In genomic region chr15:88904808-88905327, GRCh38 we compare ENCODE assay signal across 1 cellular context.
TF ChIP-seq lines count a peak whose summit lies in the region.

No MANE protein-coding gene starts in this region.

TF ChIP-seq in K562, 482 proteins besides CTCF, POLR2A, EP300 and RAD21 (continued from another document and continues in another):
- TF ChIP-seq MGA (IDR thresholded peaks at IDR 0.05) = no peak
- TF ChIP-seq POLR2H (tag; IDR thresholded peaks at IDR 0.05; ENCODE audit: low read depth) = no peak
- 0 out of 2 replicates have a peak, but pooled peaks have one; percentile 23 for TF ChIP-seq ELF4 (CRISPR knock-in tag; IDR thresholded peaks at IDR 0.05)
- TF ChIP-seq TFAP4 (CRISPR knock-in tag; IDR thresholded peaks at IDR 0.05; ENCODE audit: borderline replicate concordance) = peak; percentile 52; the same call in 1 of the 2 replicates
- TF ChIP-seq KLF16 (IDR thresholded peaks at IDR 0.05) = 0 out of 2 replicates have a peak, but pooled peaks have one; percentile 5
- TF ChIP-seq, protein P1, sequence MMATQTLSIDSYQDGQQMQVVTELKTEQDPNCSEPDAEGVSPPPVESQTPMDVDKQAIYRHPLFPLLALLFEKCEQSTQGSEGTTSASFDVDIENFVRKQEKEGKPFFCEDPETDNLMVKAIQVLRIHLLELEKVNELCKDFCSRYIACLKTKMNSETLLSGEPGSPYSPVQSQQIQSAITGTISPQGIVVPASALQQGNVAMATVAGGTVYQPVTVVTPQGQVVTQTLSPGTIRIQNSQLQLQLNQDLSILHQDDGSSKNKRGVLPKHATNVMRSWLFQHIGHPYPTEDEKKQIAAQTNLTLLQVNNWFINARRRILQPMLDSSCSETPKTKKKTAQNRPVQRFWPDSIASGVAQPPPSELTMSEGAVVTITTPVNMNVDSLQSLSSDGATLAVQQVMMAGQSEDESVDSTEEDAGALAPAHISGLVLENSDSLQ (IDR thresholded peaks at IDR 0.05) = peak; percentile 79
- 0 out of 2 replicates have a peak, but pooled peaks have one; percentile 25 for TF ChIP-seq ZBTB17 (CRISPR knock-in tag; IDR thresholded peaks at IDR 0.05)
- TF ChIP-seq LEF1 (IDR thresholded peaks at IDR 0.05) = peak; percentile 68; the same call in 1 of the 2 replicates
- no peak for TF ChIP-seq ZNF280A (IDR thresholded peaks at IDR 0.05; ENCODE audit: low read depth, partially characterized antibody)
- no peak for TF ChIP-seq CBX5 (IDR thresholded peaks at IDR 0.05; ENCODE audit: borderline replicate concordance, low read depth)
- no peak; the same call in 1 of the 2 replicates for TF ChIP-seq TEAD4 (IDR thresholded peaks at IDR 0.05; ENCODE audit: low read length)
- no peak for TF ChIP-seq TEAD4 (CRISPR knock-in tag; IDR thresholded peaks at IDR 0.05; ENCODE audit: borderline replicate concordance)
- peak in 1 of 3 experiments; percentile 13 for TF ChIP-seq YY1 (IDR thresholded peaks at IDR 0.05; ENCODE audit: borderline replicate concordance in 1 of 3, control insufficient read depth in 1 of 3, extremely low read depth in 1 of 3, insufficient read depth in 3 of 3, insufficient read length in 1 of 3, insufficient replicate concordance in 2 of 3, low read depth in 1 of 3, low read length in 2 of 3)
- TF ChIP-seq, protein P2, sequence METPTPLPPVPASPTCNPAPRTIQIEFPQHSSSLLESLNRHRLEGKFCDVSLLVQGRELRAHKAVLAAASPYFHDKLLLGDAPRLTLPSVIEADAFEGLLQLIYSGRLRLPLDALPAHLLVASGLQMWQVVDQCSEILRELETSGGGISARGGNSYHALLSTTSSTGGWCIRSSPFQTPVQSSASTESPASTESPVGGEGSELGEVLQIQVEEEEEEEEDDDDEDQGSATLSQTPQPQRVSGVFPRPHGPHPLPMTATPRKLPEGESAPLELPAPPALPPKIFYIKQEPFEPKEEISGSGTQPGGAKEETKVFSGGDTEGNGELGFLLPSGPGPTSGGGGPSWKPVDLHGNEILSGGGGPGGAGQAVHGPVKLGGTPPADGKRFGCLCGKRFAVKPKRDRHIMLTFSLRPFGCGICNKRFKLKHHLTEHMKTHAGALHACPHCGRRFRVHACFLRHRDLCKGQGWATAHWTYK (CRISPR knock-in tag; IDR thresholded peaks at IDR 0.05) = 0 out of 2 replicates have a peak, but pooled peaks have one; percentile 21
- TF ChIP-seq NFE2 (IDR thresholded peaks at IDR 0.05; ENCODE audit: low read depth) = peak; percentile 16; the same call in 1 of the 2 replicates
- TF ChIP-seq TCF3 (CRISPR knock-in tag; IDR thresholded peaks at IDR 0.05) = peak; percentile 24; the same call in 1 of the 2 replicates
- TF ChIP-seq ZBTB7A (IDR thresholded peaks at IDR 0.05; ENCODE audit: borderline replicate concordance, control insufficient read depth, low read depth, low read length) = no peak; the same call in 1 of the 2 replicates
- no peak for TF ChIP-seq HBP1 (CRISPR knock-in tag; IDR thresholded peaks at IDR 0.05)
- TF ChIP-seq DPF2 (IDR thresholded peaks at IDR 0.05) = peak; percentile 71; the same call in 1 of the 2 replicates
- TF ChIP-seq XRCC5 (IDR thresholded peaks at IDR 0.05; ENCODE audit: low read depth, low read length) = peak; percentile 90
- TF ChIP-seq HOXB6 (CRISPR knock-in tag; IDR thresholded peaks at IDR 0.05; ENCODE audit: borderline replicate concordance) = no peak
- no peak for TF ChIP-seq NUFIP1 (IDR thresholded peaks at IDR 0.05; ENCODE audit: partially characterized antibody)
- 0 out of 2 replicates have a peak, but pooled peaks have one; percentile 60 for TF ChIP-seq CC2D1A (IDR thresholded peaks at IDR 0.05)
- peak; percentile 51; the same call in 1 of the 2 replicates for TF ChIP-seq ATF7 (IDR thresholded peaks at IDR 0.05)
- TF ChIP-seq, protein P3, sequence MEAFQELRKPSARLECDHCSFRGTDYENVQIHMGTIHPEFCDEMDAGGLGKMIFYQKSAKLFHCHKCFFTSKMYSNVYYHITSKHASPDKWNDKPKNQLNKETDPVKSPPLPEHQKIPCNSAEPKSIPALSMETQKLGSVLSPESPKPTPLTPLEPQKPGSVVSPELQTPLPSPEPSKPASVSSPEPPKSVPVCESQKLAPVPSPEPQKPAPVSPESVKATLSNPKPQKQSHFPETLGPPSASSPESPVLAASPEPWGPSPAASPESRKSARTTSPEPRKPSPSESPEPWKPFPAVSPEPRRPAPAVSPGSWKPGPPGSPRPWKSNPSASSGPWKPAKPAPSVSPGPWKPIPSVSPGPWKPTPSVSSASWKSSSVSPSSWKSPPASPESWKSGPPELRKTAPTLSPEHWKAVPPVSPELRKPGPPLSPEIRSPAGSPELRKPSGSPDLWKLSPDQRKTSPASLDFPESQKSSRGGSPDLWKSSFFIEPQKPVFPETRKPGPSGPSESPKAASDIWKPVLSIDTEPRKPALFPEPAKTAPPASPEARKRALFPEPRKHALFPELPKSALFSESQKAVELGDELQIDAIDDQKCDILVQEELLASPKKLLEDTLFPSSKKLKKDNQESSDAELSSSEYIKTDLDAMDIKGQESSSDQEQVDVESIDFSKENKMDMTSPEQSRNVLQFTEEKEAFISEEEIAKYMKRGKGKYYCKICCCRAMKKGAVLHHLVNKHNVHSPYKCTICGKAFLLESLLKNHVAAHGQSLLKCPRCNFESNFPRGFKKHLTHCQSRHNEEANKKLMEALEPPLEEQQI (IDR thresholded peaks at IDR 0.05) = no peak
- peak; percentile 90 for TF ChIP-seq SMC3 (conservative IDR thresholded peaks at IDR 0.05; ENCODE audit: insufficient read depth, low read depth, low read length)
- peak; percentile 12; the same call in 1 of the 2 replicates for TF ChIP-seq ILF3 (IDR thresholded peaks at IDR 0.05; ENCODE audit: borderline replicate concordance)
- TF ChIP-seq ZEB2 (IDR thresholded peaks at IDR 0.05) = peak; percentile 68; the same call in 1 of the 2 replicates
- TF ChIP-seq ZNF282 (CRISPR knock-in tag; IDR thresholded peaks at IDR 0.05) = no peak
- TF ChIP-seq OTX1 (CRISPR knock-in tag; IDR thresholded peaks at IDR 0.05) = no peak
- TF ChIP-seq CREB1 (IDR thresholded peaks at IDR 0.05) = no peak; the same call in 1 of the 2 replicates
- no peak for TF ChIP-seq CREB1 (CRISPR knock-in tag; IDR thresholded peaks at IDR 0.05)
- peak; percentile 31; the same call in 1 of the 2 replicates for TF ChIP-seq MYC (IDR thresholded peaks at IDR 0.05; ENCODE audit: low read depth, low read length)
- no peak for TF ChIP-seq MYC (CRISPR knock-in tag; IDR thresholded peaks at IDR 0.05; ENCODE audit: borderline replicate concordance, low read depth)
- no peak for TF ChIP-seq PRPF4 (IDR thresholded peaks at IDR 0.05; ENCODE audit: insufficient read depth, low read depth, low read length, poor library complexity, severe bottlenecking)
- TF ChIP-seq MEF2A (IDR thresholded peaks at IDR 0.05; ENCODE audit: control insufficient read depth, low read depth, low read length) = 0 out of 2 replicates have a peak, but pooled peaks have one; percentile 28
- TF ChIP-seq MYNN (IDR thresholded peaks at IDR 0.05) = peak; percentile 80; the same call in 1 of the 2 replicates
- no peak for TF ChIP-seq MYNN (CRISPR knock-in tag; IDR thresholded peaks at IDR 0.05)
- TF ChIP-seq ARID2 (IDR thresholded peaks at IDR 0.05) = peak; percentile 51; the same call in 1 of the 2 replicates
- 0 out of 2 replicates have a peak, but pooled peaks have one; percentile 22 for TF ChIP-seq ZNF830 (CRISPR knock-in tag; IDR thresholded peaks at IDR 0.05)
- no peak for TF ChIP-seq RBM34 (IDR thresholded peaks at IDR 0.05; ENCODE audit: borderline replicate concordance, insufficient read depth, low read length)
- peak; percentile 62 for TF ChIP-seq SMARCB1 (IDR thresholded peaks at IDR 0.05; ENCODE audit: insufficient read length, low read depth)
- peak in 1 of 2 experiments; percentile 71; a peak in 1 of 4 replicates for TF ChIP-seq RCOR1 (IDR thresholded peaks at IDR 0.05; ENCODE audit: borderline replicate concordance in 1 of 2, low read depth in 2 of 2, low read length in 2 of 2)
